1 cellular context compared by ENCODE assay signal in genomic region chr1:226108935-226109828, GRCh38.
A peak's percentile ranks its signal among the peaks of the same experiment; 100 is the strongest.
TF ChIP-seq lines count a peak whose summit lies in the region.

No MANE protein-coding gene starts in this region.

TF ChIP-seq in K562, 482 proteins besides CTCF, POLR2A, EP300 and RAD21 (continued from another document):
- TF ChIP-seq E2F5 (CRISPR knock-in tag; IDR thresholded peaks at IDR 0.05) (0 out of 2 replicates have a peak, but pooled peaks have one; percentile 42), POLR2AphosphoS5 (IDR thresholded peaks at IDR 0.05; ENCODE audit: control insufficient read depth, insufficient read depth, low read depth, low read length) (no peak), CUX1 (CRISPR knock-in tag; IDR thresholded peaks at IDR 0.05) (0 out of 2 replicates have a peak, but pooled peaks have one; percentile 81), MBD1 (CRISPR knock-in tag; IDR thresholded peaks at IDR 0.05) (peak; percentile 74; the same call in 1 of the 2 replicates), MNT (conservative IDR thresholded peaks at IDR 0.05) (no peak), ASH1L (IDR thresholded peaks at IDR 0.05; ENCODE audit: borderline replicate concordance, low read depth, partially characterized antibody) (no peak), MCM5 (IDR thresholded peaks at IDR 0.05; ENCODE audit: low read depth) (no peak), HDAC6 (IDR thresholded peaks at IDR 0.05; ENCODE audit: low read depth, low read length) (no peak), RNF2 (IDR thresholded peaks at IDR 0.05) (no peak), FOXJ2 (tag; IDR thresholded peaks at IDR 0.05) (no peak), SRSF3 (IDR thresholded peaks at IDR 0.05; ENCODE audit: insufficient read depth, low read length) (no peak), CEBPG (CRISPR knock-in tag; IDR thresholded peaks at IDR 0.05) (0 out of 2 replicates have a peak, but pooled peaks have one; percentile 31), CEBPG (tag; conservative IDR thresholded peaks at IDR 0.05 in 1 of 2, IDR thresholded peaks at IDR 0.05 in 1 of 2) (no peak), CLOCK (CRISPR knock-in tag; IDR thresholded peaks at IDR 0.05; ENCODE audit: borderline replicate concordance) (no peak), TBP (optimal IDR thresholded peaks at IDR 0.05; ENCODE audit: low read depth, low read length) (no peak), ZNF174 (CRISPR knock-in tag; IDR thresholded peaks at IDR 0.05) (no peak), SPI1 (IDR thresholded peaks at IDR 0.05; ENCODE audit: borderline replicate concordance, low read depth, low read length) (no peak), HNRNPUL1 (IDR thresholded peaks at IDR 0.05; ENCODE audit: low read length) (no peak), ZNF76 (CRISPR knock-in tag; IDR thresholded peaks at IDR 0.05; ENCODE audit: borderline replicate concordance) (peak; percentile 26; the same call in 1 of the 2 replicates), KAT7 (CRISPR knock-in tag; IDR thresholded peaks at IDR 0.05; ENCODE audit: borderline replicate concordance) (no peak), ZC3H11A (IDR thresholded peaks at IDR 0.05; ENCODE audit: low read depth, low read length) (no peak), PML (IDR thresholded peaks at IDR 0.05; ENCODE audit: low read length) (no peak), ZNF217 (CRISPR knock-in tag; IDR thresholded peaks at IDR 0.05) (no peak), FOXP1 (CRISPR knock-in tag; IDR thresholded peaks at IDR 0.05) (0 out of 2 replicates have a peak, but pooled peaks have one; percentile 24), PHF21A (IDR thresholded peaks at IDR 0.05; ENCODE audit: borderline replicate concordance, low read depth) (peak; percentile 90), FOXM1 (IDR thresholded peaks at IDR 0.05; ENCODE audit: low read depth) (no peak), FOXM1 (CRISPR knock-in tag; IDR thresholded peaks at IDR 0.05; ENCODE audit: low read depth) (0 out of 2 replicates have a peak, but pooled peaks have one; percentile 38), AFF4 (CRISPR knock-in tag; IDR thresholded peaks at IDR 0.05) (no peak)
